Comparison of ENCODE assay signal across 8 cellular contexts in the genomic region with DNA sequence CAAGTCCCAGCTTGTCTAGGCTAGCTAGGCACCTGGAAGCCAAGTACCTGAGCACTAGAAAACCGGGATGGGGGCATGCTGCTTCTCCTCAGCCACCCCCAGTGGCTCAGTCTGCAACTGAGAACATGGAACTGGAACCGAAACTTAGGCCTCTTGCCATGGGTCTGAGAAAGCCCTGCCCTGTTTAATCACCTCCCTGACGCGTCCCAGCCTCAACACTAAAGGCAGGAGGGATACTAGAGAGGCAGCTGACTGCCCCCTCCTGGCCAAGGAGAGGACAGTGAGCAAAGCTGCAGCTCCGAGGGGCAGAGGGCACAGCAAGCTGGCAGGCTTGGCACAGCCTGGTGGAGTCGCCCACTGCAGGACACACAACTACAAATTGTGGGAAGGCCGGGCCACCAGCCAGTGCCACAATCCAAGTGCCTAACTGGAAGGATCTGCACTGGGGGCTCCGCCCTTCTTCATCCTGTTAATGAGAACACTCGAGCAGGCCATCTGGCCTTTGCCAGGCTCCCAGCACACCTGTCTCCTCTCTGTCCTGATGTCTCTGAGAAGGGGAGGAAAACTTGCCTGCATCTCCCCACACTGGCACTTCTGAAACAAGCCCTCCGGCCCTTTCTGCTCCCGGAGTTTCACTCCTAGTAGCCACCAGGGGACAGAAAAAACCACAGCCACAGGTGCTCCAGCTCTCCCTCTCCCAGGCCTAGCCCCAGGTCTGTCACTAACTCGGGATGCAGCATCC. TPM values are rescaled to one million over a fixed set of nuclear protein-coding genes. Genes with fewer than 3 reads are reported as not detected.
DNase-seq lines count a peak whose midpoint lies in the region; ATAC-seq and TF ChIP-seq lines count a peak whose summit lies in the region.

No MANE protein-coding gene starts in this region.

- H3K4me1 ChIP-seq in DND-41 (ENCODE audit: insufficient read depth, low read length) (no peaks in the 10 kb centered on the region), parathyroid adenoma (no peaks in the 10 kb centered on the region)

- TF ChIP-seq CTCF in DND-41 (IDR thresholded peaks at IDR 0.05; ENCODE audit: borderline replicate concordance, extremely low read depth, low read length, poor library complexity, severe bottlenecking) (peak; percentile 66), parathyroid adenoma (IDR thresholded peaks at IDR 0.05) (peak; percentile 21)

- CTCF ChIA-PET in activated CD4-positive, alpha-beta T cell treated with anti-CD3 and anti-CD28 coated beads, Interleukin-2, amount 10 ng/mL, durations not matched to agents 7 days and 5 days (lab: Charles Lee) = interaction anchor here (0.5 to 2.6 kb wide), 10 partner anchors 11 to 387 kb away, joined by 3 to 14 read pairs (median 4); no protein-coding TSS in a partner anchor

- no peak overlapping the region for H2AFZ ChIP-seq in DND-41 (ENCODE audit: low read depth, low read length)
- H2AFZ ChIP-seq in parathyroid adenoma = no peak overlapping the region

- POLR2A ChIA-PET in activated CD4-positive, alpha-beta T cell treated with anti-CD3 and anti-CD28 coated beads, Interleukin-2, amount 10 ng/mL, durations not matched to agents 7 days and 5 days (lab: Charles Lee) = no interaction called here

- DNase-seq in DND-41 (peak; percentile 36), H4 (ENCODE audit: low spot score) (peak; percentile 91), NCI-H1694 (lab: John Stamatoyannopoulos, UW) (peak; percentile 51), fibroblast of gingiva (ENCODE audit: low read depth) (peak; percentile 62), GDM1 (lab: John Stamatoyannopoulos, UW) (no peak)
- peak; percentile 44 for DNase-seq in activated CD4-positive, alpha-beta T cell treated with anti-CD3 and anti-CD28 coated beads, Interleukin-2, amount 10 ng/mL, durations not matched to agents 7 days and 5 days

- H3K27me3 Mint-ChIP-seq in activated CD4-positive, alpha-beta T cell treated with anti-CD3 and anti-CD28 coated beads, Interleukin-2, amount 10 ng/mL, durations not matched to agents 7 days and 5 days = no peaks in the 10 kb centered on the region

- H3K4me3 Mint-ChIP-seq in activated CD4-positive, alpha-beta T cell treated with anti-CD3 and anti-CD28 coated beads, Interleukin-2, amount 10 ng/mL, durations not matched to agents 7 days and 5 days = no peak overlapping the region

- H3K4me3 ChIP-seq in DND-41 (ENCODE audit: low read depth in 1 of 2, low read length in 2 of 2) (no peak overlapping the region), parathyroid adenoma (ENCODE audit: low read depth, low read length) (no peak overlapping the region)

- H3K9me3 Mint-ChIP-seq in activated CD4-positive, alpha-beta T cell treated with anti-CD3 and anti-CD28 coated beads, Interleukin-2, amount 10 ng/mL, durations not matched to agents 7 days and 5 days = no peaks in the 10 kb centered on the region

- H3K4me2 ChIP-seq in DND-41 (ENCODE audit: insufficient read depth, low read length) (no peak overlapping the region), parathyroid adenoma (ENCODE audit: low read length) (no peak overlapping the region)

- H4K20me1 ChIP-seq in DND-41 (ENCODE audit: insufficient read depth, low read length) = no peaks in the 10 kb centered on the region

- H3K36me3 ChIP-seq in DND-41 (ENCODE audit: insufficient read depth, low read length) = no peaks in the 10 kb centered on the region
- H3K36me3 ChIP-seq in parathyroid adenoma (ENCODE audit: control insufficient read depth, insufficient read depth, low read length) = no peaks in the 10 kb centered on the region

- peak; percentile 54 for ATAC-seq in DND-41 (ENCODE audit: insufficient read depth, low read depth)
- ATAC-seq in HG03521 (IDR thresholded peaks at IDR 0.05; ENCODE audit: unreplicated experiment) = no peak

- no peaks in the 10 kb centered on the region for H3K36me3 Mint-ChIP-seq in activated CD4-positive, alpha-beta T cell treated with anti-CD3 and anti-CD28 coated beads, Interleukin-2, amount 10 ng/mL, durations not matched to agents 7 days and 5 days (ENCODE audit: low read depth)

- no peak overlapping the region for H3K27ac ChIP-seq in DND-41 (ENCODE audit: low read length)
- no peak overlapping the region for H3K27ac ChIP-seq in parathyroid adenoma

- no peak overlapping the region for H3K9ac ChIP-seq in DND-41 (ENCODE audit: low read depth, low read length)
- H3K9ac ChIP-seq in parathyroid adenoma = no peak overlapping the region

- H3K9me3 ChIP-seq in DND-41 (ENCODE audit: insufficient read depth, low read length, severe bottlenecking) (no peaks in the 10 kb centered on the region), parathyroid adenoma (ENCODE audit: control insufficient read depth, low read length) (no peaks in the 10 kb centered on the region)

- H3K4me1 Mint-ChIP-seq in activated CD4-positive, alpha-beta T cell treated with anti-CD3 and anti-CD28 coated beads, Interleukin-2, amount 10 ng/mL, durations not matched to agents 7 days and 5 days = no peaks in the 10 kb centered on the region

- no peaks in the 10 kb centered on the region for H3K79me2 ChIP-seq in DND-41 (ENCODE audit: insufficient read depth, low read length)
- no peaks in the 10 kb centered on the region for H3K79me2 ChIP-seq in parathyroid adenoma

- no peak overlapping the region for H3K27ac Mint-ChIP-seq in activated CD4-positive, alpha-beta T cell treated with anti-CD3 and anti-CD28 coated beads, Interleukin-2, amount 10 ng/mL, durations not matched to agents 7 days and 5 days

- H3K27me3 ChIP-seq in DND-41 (ENCODE audit: insufficient read depth, low read length, poor library complexity) (no peaks in the 10 kb centered on the region), parathyroid adenoma (ENCODE audit: control insufficient read depth, insufficient read depth, low read length) (no peaks in the 10 kb centered on the region)

RNA-seq across cellular contexts. Expression of a gene that starts 53.7 kb away (rescaled TPM):
- 4.9 and 9.4 TPM in 2 replicates for total RNA-seq in H4 (2014; rRNA removed; shearing (Covaris generic))
- total RNA-seq in activated CD4-positive, alpha-beta T cell treated with anti-CD3 and anti-CD28 coated beads, Interleukin-2, amount 10 ng/mL, durations not matched to agents 7 days and 5 days = 10 to 100 TPM; 53.6 to 58.7 TPM
